Comparison of ENCODE assay signal across 15 cellular contexts in genomic region chr10:35390843-35391152, GRCh38. TPM values are rescaled to one million over a fixed set of nuclear protein-coding genes. Genes with fewer than 3 reads are reported as not detected.
DNase-seq lines count a peak whose midpoint lies in the region; ATAC-seq and TF ChIP-seq lines count a peak whose summit lies in the region.
"Had no signal": no experiment of that assay in that cellular context is flagged by ENCODE, and none has a peak within 500 bp of the region (broad histone marks: within the 10 kb centered on the region; RNA-seq: fewer than 3 reads in every experiment).

No MANE protein-coding gene starts in this region.

- peaks cover 53 to 84% (median 81%) of the 10 kb centered on the region in 3 donors for H3K4me1 Mint-ChIP-seq in CD8-positive, alpha-beta memory T cell
- H3K4me1 Mint-ChIP-seq in endothelial cell (ENCODE audit: unreplicated experiment): peaks cover 68% of the 10 kb centered on the region

- H3K4me1 ChIP-seq in CD8-positive, alpha-beta memory T cell (ENCODE audit: insufficient read depth, low read length): peaks cover 40% of the 10 kb centered on the region
- peaks cover 0 to 25% of the 10 kb centered on the region in 2 donors for H3K4me1 ChIP-seq in ascending aorta
- peaks cover 0 to 74% (median 41%) of the 10 kb centered on the region in 4 donors for H3K4me1 ChIP-seq in tibial artery

- POLR2A ChIA-PET in CD8-positive, alpha-beta memory T cell (lab: Charles Lee): no interaction called here

- no peak for TF ChIP-seq CTCF in ascending aorta (IDR thresholded peaks at IDR 0.05)
- TF ChIP-seq CTCF in endothelial cell (IDR thresholded peaks at IDR 0.05; ENCODE audit: unreplicated experiment): no peak
- no peak for TF ChIP-seq CTCF in tibial artery (IDR thresholded peaks at IDR 0.05)

- CTCF ChIA-PET in CD8-positive, alpha-beta memory T cell (lab: Charles Lee): interaction anchor here (0.6 kb wide), 1 partner anchor 21 kb away, joined by 3 read pairs; no protein-coding TSS in a partner anchor

- H3K36me3 ChIP-seq in CD8-positive, alpha-beta memory T cell (ENCODE audit: insufficient read depth, low read length): no peaks in the 10 kb centered on the region
- H3K36me3 ChIP-seq in ascending aorta (no peaks in the 10 kb centered on the region), tibial artery (no peaks in the 10 kb centered on the region)
- H3K36me3 ChIP-seq: BE2C had no signal

- no peak overlapping the region for H3K4me3 ChIP-seq in CD8-positive, alpha-beta memory T cell (ENCODE audit: low read length)
- H3K4me3 ChIP-seq in ascending aorta (no peak overlapping the region), tibial artery (no peak overlapping the region)
- H3K4me3 ChIP-seq: A549, GM23248 had no signal

- H3K27me3 ChIP-seq in CD8-positive, alpha-beta memory T cell (ENCODE audit: insufficient read depth, low read length, poor library complexity, severe bottlenecking): no peaks in the 10 kb centered on the region
- H3K27me3 ChIP-seq in ascending aorta (no peaks in the 10 kb centered on the region), tibial artery (no peaks in the 10 kb centered on the region)
- H3K27me3 ChIP-seq: BE2C had no signal

- H3K9me3 Mint-ChIP-seq in CD8-positive, alpha-beta memory T cell: peaks cover 6 to 34% (median 25%) of the 10 kb centered on the region in 5 donors
- H3K9me3 Mint-ChIP-seq in endothelial cell (ENCODE audit: unreplicated experiment): peaks cover 15% of the 10 kb centered on the region

- no peak overlapping the region for H3K4me3 Mint-ChIP-seq in CD8-positive, alpha-beta memory T cell
- H3K4me3 Mint-ChIP-seq in endothelial cell (ENCODE audit: unreplicated experiment): no peak overlapping the region
- H3K4me3 Mint-ChIP-seq: CD14-positive monocyte; CD8-positive, alpha-beta T cell had no signal

- H3K9me3 ChIP-seq in CD8-positive, alpha-beta memory T cell (ENCODE audit: low read length): peaks cover 7% of the 10 kb centered on the region
- H3K9me3 ChIP-seq in ascending aorta (peaks cover 9 to 10% of the 10 kb centered on the region in 2 donors), tibial artery (peaks cover 0 to 8% (median 8%) of the 10 kb centered on the region in 3 donors)

- H3K36me3 Mint-ChIP-seq in CD8-positive, alpha-beta memory T cell: peaks cover 16 to 36% (median 16%) of the 10 kb centered on the region in 3 donors
- H3K36me3 Mint-ChIP-seq in endothelial cell (ENCODE audit: low read depth, unreplicated experiment): peaks cover 41% of the 10 kb centered on the region

- no peak for ATAC-seq in HG03520 (IDR thresholded peaks at IDR 0.05; ENCODE audit: unreplicated experiment)
- no peak for ATAC-seq in GM19455 (IDR thresholded peaks at IDR 0.05; ENCODE audit: unreplicated experiment)
- ATAC-seq: A549; CD8-positive, alpha-beta T cell; HCT116 had no signal

- H3K27me3 Mint-ChIP-seq in CD8-positive, alpha-beta memory T cell: peaks cover 0 to 2% of the 10 kb centered on the region in 2 donors
- H3K27me3 Mint-ChIP-seq in endothelial cell (ENCODE audit: unreplicated experiment): peaks cover 12% of the 10 kb centered on the region

- peak overlapping the region; percentile 57 for H3K27ac ChIP-seq in CD8-positive, alpha-beta memory T cell (ENCODE audit: low read depth, low read length)
- H3K27ac ChIP-seq in ascending aorta (peak overlapping the region; percentile 41 to 62), tibial artery (peak overlapping the region; percentile 45 to 62)
- H3K27ac ChIP-seq: A549, GM23248 had no signal

- no peak for DNase-seq in CD8-positive, alpha-beta memory T cell
- no peak for DNase-seq in ascending aorta (ENCODE audit: low spot score in 2 of 2)
- no peak for DNase-seq in endothelial cell (ENCODE audit: low spot score)
- DNase-seq in tibial artery: no peak
- DNase-seq: BE2C; Caco-2; CD8-positive, alpha-beta T cell; DND-41; GDM1; GM23248 had no signal

- intact Hi-C loops in ascending aorta (cut with DNase I) (no loop called here), tibial artery (cut with DNase I; ENCODE audit: low total_unique reads) (no loop called here)

- no peak overlapping the region for H3K27ac Mint-ChIP-seq in CD8-positive, alpha-beta memory T cell
- peak overlapping the region; percentile 83 for H3K27ac Mint-ChIP-seq in endothelial cell (ENCODE audit: unreplicated experiment)
- H3K27ac Mint-ChIP-seq: CD8-positive, alpha-beta T cell had no signal

RNA-seq across cellular contexts. Expression of gene CCNY, which starts 54.5 kb away (rescaled TPM):
- total RNA-seq in CD8-positive, alpha-beta memory T cell: 10 to 100 TPM; 58.4 to 65.2 TPM
- polyA plus RNA-seq in CD8-positive, alpha-beta memory T cell: 15.1 TPM
- total RNA-seq in ascending aorta: 37.5 TPM
- total RNA-seq in endothelial cell (ENCODE audit: unreplicated experiment): 169 TPM
